10 cellular contexts compared by ENCODE assay signal in genomic region chr14:77140343-77140936, GRCh38. TPM values are rescaled to one million over a fixed set of nuclear protein-coding genes. Genes with fewer than 3 reads are reported as not detected.
DNase-seq lines count a peak whose midpoint lies in the region; ATAC-seq and TF ChIP-seq lines count a peak whose summit lies in the region.
"Had no signal": no experiment of that assay in that cellular context is flagged by ENCODE, and none has a peak within 500 bp of the region (broad histone marks: within the 10 kb centered on the region; RNA-seq: fewer than 3 reads in every experiment).

No MANE protein-coding gene starts in this region.

- no peak for TF ChIP-seq CTCF in left ventricle myocardium inferior (IDR thresholded peaks at IDR 0.05; ENCODE audit: borderline replicate concordance)
- TF ChIP-seq CTCF in vagina (IDR thresholded peaks at IDR 0.05), result no peak
- TF ChIP-seq CTCF in prostate gland (IDR thresholded peaks at IDR 0.05), result no peak

- peaks cover 100% of the 10 kb centered on the region for H3K27me3 ChIP-seq in left ventricle myocardium inferior (ENCODE audit: low read depth)
- peaks cover 45% of the 10 kb centered on the region for H3K27me3 ChIP-seq in iPS-20b (ENCODE audit: insufficient read depth, low read length)
- H3K27me3 ChIP-seq in vagina, result peaks cover 4% of the 10 kb centered on the region
- H3K27me3 ChIP-seq in prostate gland (replicated peaks; ENCODE audit: insufficient read depth), result peaks cover 22% of the 10 kb centered on the region

- H3K9ac ChIP-seq in SK-N-MC (ENCODE audit: insufficient read length) (no peak overlapping the region), iPS-20b (ENCODE audit: low read depth, low read length) (peak overlapping the region; percentile 69; the same call in 1 of the 2 replicates)

- H3K36me3 ChIP-seq in left ventricle myocardium inferior (no peaks in the 10 kb centered on the region), SK-N-MC (ENCODE audit: insufficient read depth, low read length) (no peaks in the 10 kb centered on the region), iPS-20b (ENCODE audit: insufficient read depth, low read depth, low read length) (peaks cover 36% of the 10 kb centered on the region), vagina (no peaks in the 10 kb centered on the region), prostate gland (no peaks in the 10 kb centered on the region)

- no peak overlapping the region for H3K27ac ChIP-seq in left ventricle myocardium inferior (replicated peaks)
- no peak overlapping the region for H3K27ac ChIP-seq in SK-N-MC
- no peak overlapping the region for H3K27ac ChIP-seq in iPS-20b (ENCODE audit: low read length)
- H3K27ac ChIP-seq in vagina, result no peak overlapping the region
- H3K27ac ChIP-seq in prostate gland, result no peak overlapping the region

- intact Hi-C loops in left ventricle myocardium inferior (cut with micrococcal nuclease), result no loop called here
- intact Hi-C loops in Right ventricle myocardium inferior (cut with DNase I), result no loop called here
- intact Hi-C loops in vagina (cut with DNase I), result no loop called here
- intact Hi-C loops in prostate gland (cut with DNase I), result no loop called here

- DNase-seq in left ventricle myocardium inferior, result no peak
- DNase-seq in Right ventricle myocardium inferior (ENCODE audit: missing footprints), result no peak
- DNase-seq in SK-N-MC (ENCODE audit: low read depth, low spot score), result no peak
- no peak for DNase-seq in vagina (ENCODE audit: extremely low spot score in 2 of 2)
- DNase-seq in prostate gland (ENCODE audit: low spot score), result no peak
- no peak for DNase-seq in AG08395 (ENCODE audit: low spot score)
- DNase-seq in KG1 (lab: John Stamatoyannopoulos, UW), result no peak
- DNase-seq: activated gamma-delta T cell, SIG-M5 had no signal

- WGBS in prostate gland, result 1% methylated on average over 41 of the region's 41 CpGs

- ATAC-seq in Right ventricle myocardium inferior, result no peak

- H3K4me3 ChIP-seq in left ventricle myocardium inferior, result peak overlapping the region; percentile 60
- H3K4me3 ChIP-seq in SK-N-MC, result peak overlapping the region; percentile 64
- peak overlapping the region; percentile 72 for H3K4me3 ChIP-seq in iPS-20b (ENCODE audit: low read length)
- peak overlapping the region; percentile 26 to 33 for H3K4me3 ChIP-seq in vagina
- H3K4me3 ChIP-seq in prostate gland, result peak overlapping the region in 1 of 2 donors; percentile 30

- peaks cover 29% of the 10 kb centered on the region for H3K4me1 ChIP-seq in left ventricle myocardium inferior
- H3K4me1 ChIP-seq in iPS-20b (ENCODE audit: insufficient read depth, low read length), result peaks cover 31% of the 10 kb centered on the region
- peaks cover 28% of the 10 kb centered on the region for H3K4me1 ChIP-seq in vagina
- H3K4me1 ChIP-seq in prostate gland (replicated peaks), result peaks cover 7% of the 10 kb centered on the region

- H3K9me3 ChIP-seq in left ventricle myocardium inferior (replicated peaks) (no peaks in the 10 kb centered on the region), SK-N-MC (ENCODE audit: low read depth, low read length) (no peaks in the 10 kb centered on the region), iPS-20b (ENCODE audit: insufficient read depth, low read depth, low read length) (no peaks in the 10 kb centered on the region), vagina (no peaks in the 10 kb centered on the region), prostate gland (no peaks in the 10 kb centered on the region)

- TF ChIP-seq POLR2A in vagina (IDR thresholded peaks at IDR 0.05), result no peak
- TF ChIP-seq POLR2A in prostate gland (IDR thresholded peaks at IDR 0.05), result no peak

RNA-seq across cellular contexts. Expression of gene ZDHHC22, which starts 1.2 kb away (rescaled TPM):
- total RNA-seq in left ventricle myocardium inferior (not detected), Right ventricle myocardium inferior (not detected), vagina (not detected), prostate gland (under 1 TPM in 1 of 2 donors, not detected in 1; 0.11 TPM)

RNA-seq across cellular contexts. Expression of gene TMEM63C, which starts 41.2 kb away (rescaled TPM):
- 0.63 TPM for total RNA-seq in left ventricle myocardium inferior
- total RNA-seq in Right ventricle myocardium inferior, result 2.7 TPM
- 27.0 TPM for total RNA-seq in vagina
- total RNA-seq in prostate gland, result 1 to 10 TPM; 2.0 to 7.8 TPM

RNA-seq across cellular contexts. Expression of gene CIPC, which starts 42.4 kb away (rescaled TPM):
- total RNA-seq in left ventricle myocardium inferior (70.3 TPM), Right ventricle myocardium inferior (72.7 TPM), vagina (43.2 TPM), prostate gland (10 to 100 TPM; 45.1 to 63.3 TPM)
